ENCODE assay signal across 21 cellular contexts in genomic region chr5:1698589-1699316, GRCh38.
A peak's percentile ranks its signal among the peaks of the same experiment; 100 is the strongest.
DNase-seq lines count a peak whose midpoint lies in the region; FAIRE-seq and TF ChIP-seq lines count a peak whose summit lies in the region.
"Had no signal": no experiment of that assay in that cellular context is flagged by ENCODE, and none has a peak within 500 bp of the region (broad histone marks: within the 10 kb centered on the region; RNA-seq: fewer than 3 reads in every experiment).

No MANE protein-coding gene starts in this region.

- peaks cover 17% of the 10 kb centered on the region for H3K4me1 Mint-ChIP-seq in activated CD4-positive, alpha-beta memory T cell treated with anti-CD3 and anti-CD28 coated beads for 36 hours (ENCODE audit: low read depth)
- H3K4me1 Mint-ChIP-seq in activated CD4-positive, alpha-beta memory T cell treated with anti-CD3 and anti-CD28 coated beads, Interleukin-2, amount 10 ng/mL, durations not matched to agents 7 days and 5 days = no peaks in the 10 kb centered on the region

- no peak for TF ChIP-seq CTCF in bronchial epithelial cell (IDR thresholded peaks at IDR 0.05; ENCODE audit: insufficient read depth, low read length, severe bottlenecking)

- H3K27me3 Mint-ChIP-seq in activated CD4-positive, alpha-beta memory T cell treated with anti-CD3 and anti-CD28 coated beads for 36 hours = peaks cover 9% of the 10 kb centered on the region
- peaks cover 14% of the 10 kb centered on the region for H3K27me3 Mint-ChIP-seq in activated CD4-positive, alpha-beta memory T cell treated with anti-CD3 and anti-CD28 coated beads, Interleukin-2, amount 10 ng/mL, durations not matched to agents 7 days and 5 days

- DNase-seq in activated CD4-positive, alpha-beta memory T cell treated with anti-CD3 and anti-CD28 coated beads for 36 hours = peak; percentile 37
- DNase-seq in activated CD4-positive, alpha-beta memory T cell treated with anti-CD3 and anti-CD28 coated beads, Interleukin-2, amount 10 ng/mL, durations not matched to agents 7 days and 5 days = no peak
- peak; percentile 20 for DNase-seq in stimulated activated CD4-positive, alpha-beta T cell treated with anti-CD3 and anti-CD28 coated beads, Interleukin-1b, Interleukin-23, amount 100 ng/mL, for 48 hours
- DNase-seq in stimulated activated CD4-positive, alpha-beta T cell treated with anti-CD3 and anti-CD28 coated beads, Interleukin-2, amount 100 ng/mL, for 24 hours = no peak
- DNase-seq in bronchial epithelial cell (ENCODE audit: low read depth) (no peak), Ammon's horn (ENCODE audit: low spot score) (no peak), GF-D8 (lab: John Stamatoyannopoulos, UW) (no peak)
- no peak for DNase-seq in stimulated activated CD4-positive, alpha-beta T cell treated with anti-CD3 and anti-CD28 coated beads, Interleukin-4, amount 100 ng/mL, for 1 hour
- DNase-seq: CD4-positive, alpha-beta T cell; GOT3; HFFc6; KG1; MG63; NCI-H2029; NCI-H446; NCI-H524 treated with DMSO at 0.1 percent for 48 hours; NCI-H774 had no signal

- no peaks in the 10 kb centered on the region for H3K36me3 Mint-ChIP-seq in activated CD4-positive, alpha-beta memory T cell treated with anti-CD3 and anti-CD28 coated beads for 36 hours
- H3K36me3 Mint-ChIP-seq in activated CD4-positive, alpha-beta memory T cell treated with anti-CD3 and anti-CD28 coated beads, Interleukin-2, amount 10 ng/mL, durations not matched to agents 7 days and 5 days (ENCODE audit: low read depth) = no peaks in the 10 kb centered on the region

- POLR2A ChIA-PET in activated CD4-positive, alpha-beta memory T cell treated with anti-CD3 and anti-CD28 coated beads for 36 hours (lab: Charles Lee) = interaction anchor here (1.6 kb wide), 1 partner anchor 100 kb away, joined by 3 read pairs; no protein-coding TSS in a partner anchor
- POLR2A ChIA-PET in activated CD4-positive, alpha-beta memory T cell treated with anti-CD3 and anti-CD28 coated beads, Interleukin-2, amount 10 ng/mL, durations not matched to agents 7 days and 5 days (lab: Charles Lee) = no interaction called here

- peak; percentile 68 for FAIRE-seq in bronchial epithelial cell (lab: Jason Lieb, UNC)
- FAIRE-seq: A204.1, D721Med had no signal

- no peaks in the 10 kb centered on the region for H3K27me3 ChIP-seq in bronchial epithelial cell (ENCODE audit: control insufficient read depth, insufficient read depth, low read length)
- H3K27me3 ChIP-seq: BLaER1 treated with 17β-estradiol and CSF1 and Interleukin-3, amounts not matched to agents 10 nM and 100 nM had no signal

- no peaks in the 10 kb centered on the region for H3K9me3 Mint-ChIP-seq in activated CD4-positive, alpha-beta memory T cell treated with anti-CD3 and anti-CD28 coated beads for 36 hours
- H3K9me3 Mint-ChIP-seq in activated CD4-positive, alpha-beta memory T cell treated with anti-CD3 and anti-CD28 coated beads, Interleukin-2, amount 10 ng/mL, durations not matched to agents 7 days and 5 days = no peaks in the 10 kb centered on the region
- H3K9me3 Mint-ChIP-seq: CD4-positive, alpha-beta T cell; HFFc6 had no signal

- H3K27ac Mint-ChIP-seq in activated CD4-positive, alpha-beta memory T cell treated with anti-CD3 and anti-CD28 coated beads for 36 hours = no peak overlapping the region
- no peak overlapping the region for H3K27ac Mint-ChIP-seq in activated CD4-positive, alpha-beta memory T cell treated with anti-CD3 and anti-CD28 coated beads, Interleukin-2, amount 10 ng/mL, durations not matched to agents 7 days and 5 days
- H3K27ac Mint-ChIP-seq: CD4-positive, alpha-beta T cell; HFFc6 had no signal

- intact Hi-C loops in activated CD4-positive, alpha-beta memory T cell treated with anti-CD3 and anti-CD28 coated beads for 36 hours (cut with micrococcal nuclease) = no loop called here

- CTCF ChIA-PET in activated CD4-positive, alpha-beta memory T cell treated with anti-CD3 and anti-CD28 coated beads for 36 hours (lab: Charles Lee) = no interaction called here
- CTCF ChIA-PET in activated CD4-positive, alpha-beta memory T cell treated with anti-CD3 and anti-CD28 coated beads, Interleukin-2, amount 10 ng/mL, durations not matched to agents 7 days and 5 days (lab: Charles Lee) = no interaction called here

- no peaks in the 10 kb centered on the region for H3K36me3 ChIP-seq in bronchial epithelial cell (ENCODE audit: control insufficient read depth, insufficient read depth, low read length)
- H3K36me3 ChIP-seq: BLaER1 treated with 17β-estradiol and CSF1 and Interleukin-3, amounts not matched to agents 10 nM and 100 nM; HAP-1; MG63 had no signal

- H3K4me3 ChIP-seq in bronchial epithelial cell (ENCODE audit: low read depth, low read length) = no peak overlapping the region
- H3K4me3 ChIP-seq: BLaER1 treated with 17β-estradiol and CSF1 and Interleukin-3, amounts not matched to agents 10 nM and 100 nM; HAP-1; MG63 had no signal

- H3K4me3 Mint-ChIP-seq in activated CD4-positive, alpha-beta memory T cell treated with anti-CD3 and anti-CD28 coated beads for 36 hours = no peak overlapping the region
- H3K4me3 Mint-ChIP-seq in activated CD4-positive, alpha-beta memory T cell treated with anti-CD3 and anti-CD28 coated beads, Interleukin-2, amount 10 ng/mL, durations not matched to agents 7 days and 5 days = no peak overlapping the region
- H3K4me3 Mint-ChIP-seq: CD4-positive, alpha-beta T cell; HFFc6 had no signal

Comparison
In these comparisons a context has a peak if more than half of its experiments do, and no peak if none do; other contexts are left out.
1. DNase-seq: peak in activated CD4-positive, alpha-beta memory T cell treated with anti-CD3 and anti-CD28 coated beads for 36 hours (single experiment) and stimulated activated CD4-positive, alpha-beta T cell treated with anti-CD3 and anti-CD28 coated beads, Interleukin-1b, Interleukin-23, amount 100 ng/mL, for 48 hours (single experiment); none in activated CD4-positive, alpha-beta memory T cell treated with anti-CD3 and anti-CD28 coated beads, Interleukin-2, amount 10 ng/mL, durations not matched to agents 7 days and 5 days (single experiment), stimulated activated CD4-positive, alpha-beta T cell treated with anti-CD3 and anti-CD28 coated beads, Interleukin-2, amount 100 ng/mL, for 24 hours (0 of 2), bronchial epithelial cell (single experiment), Ammon's horn (single experiment), GF-D8 (single experiment) and stimulated activated CD4-positive, alpha-beta T cell treated with anti-CD3 and anti-CD28 coated beads, Interleukin-4, amount 100 ng/mL, for 1 hour (single experiment).